In genomic region chr4:109979932-109980717, GRCh38 we compare ENCODE assay signal across 17 cellular contexts.
DNase-seq lines count a peak whose midpoint lies in the region; ATAC-seq and TF ChIP-seq lines count a peak whose summit lies in the region.
"Had no signal": no experiment of that assay in that cellular context is flagged by ENCODE, and none has a peak within 500 bp of the region (broad histone marks: within the 10 kb centered on the region; RNA-seq: fewer than 3 reads in every experiment).

No MANE protein-coding gene starts in this region.

- DNase-seq in AG09309 (ENCODE audit: low read depth) (peak; percentile 42), LHCN-M2 (ENCODE audit: low read depth) (peak; percentile 75), chondrocyte (ENCODE audit: low spot score) (no peak), kidney tubule cell (ENCODE audit: low spot score) (peak; percentile 78), DMS79 treated with DMSO at 0.1 percent for 48 hours (lab: John Stamatoyannopoulos, UW) (no peak), NCI-H1436 treated with DMSO at 0.1 percent for 48 hours (lab: John Stamatoyannopoulos, UW) (no peak)
- DNase-seq in activated CD8-positive, alpha-beta memory T cell treated with anti-CD3 and anti-CD28 coated beads, Interleukin-2, amount 10 ng/mL, durations not matched to agents 7 days and 5 days, result no peak
- DNase-seq: adrenal gland; heart right ventricle; NCI-H1694; posterior cingulate gyrus; stimulated activated CD4-positive, alpha-beta T cell treated with anti-CD3 and anti-CD28 coated beads, Interleukin-4, amount 100 ng/mL, for 1 hour; stimulated activated naive CD4-positive, alpha-beta T cell had no signal

- peaks cover 14% of the 10 kb centered on the region for H3K4me1 Mint-ChIP-seq in chondrocyte (ENCODE audit: low read depth)
- no peaks in the 10 kb centered on the region for H3K4me1 Mint-ChIP-seq in activated CD8-positive, alpha-beta memory T cell treated with anti-CD3 and anti-CD28 coated beads, Interleukin-2, amount 10 ng/mL, durations not matched to agents 7 days and 5 days
- H3K4me1 Mint-ChIP-seq: memory B cell had no signal

- H3K4me3 ChIP-seq in AG09309 (ENCODE audit: control insufficient read depth, low read depth, low read length), result no peak overlapping the region
- H3K4me3 ChIP-seq: adrenal gland, heart right ventricle had no signal

- CTCF ChIA-PET in activated CD8-positive, alpha-beta memory T cell treated with anti-CD3 and anti-CD28 coated beads, Interleukin-2, amount 10 ng/mL, durations not matched to agents 7 days and 5 days (lab: Charles Lee), result interaction anchor here (1.3 kb wide), 1 partner anchor 11 kb away, joined by 3 read pairs; no protein-coding TSS in a partner anchor

- H3K36me3 Mint-ChIP-seq in chondrocyte (ENCODE audit: low read depth), result no peaks in the 10 kb centered on the region
- H3K36me3 Mint-ChIP-seq in activated CD8-positive, alpha-beta memory T cell treated with anti-CD3 and anti-CD28 coated beads, Interleukin-2, amount 10 ng/mL, durations not matched to agents 7 days and 5 days, result no peaks in the 10 kb centered on the region
- H3K36me3 Mint-ChIP-seq: CD14-positive monocyte, memory B cell, WTC11 had no signal

- no peaks in the 10 kb centered on the region for H3K27me3 Mint-ChIP-seq in chondrocyte (ENCODE audit: low read depth)
- peaks cover 34% of the 10 kb centered on the region for H3K27me3 Mint-ChIP-seq in activated CD8-positive, alpha-beta memory T cell treated with anti-CD3 and anti-CD28 coated beads, Interleukin-2, amount 10 ng/mL, durations not matched to agents 7 days and 5 days

- TF ChIP-seq CTCF in AG09309 (IDR thresholded peaks at IDR 0.05; ENCODE audit: control insufficient read depth, insufficient read depth, low read depth, low read length, missing control alignments) (no peak), chondrocyte (IDR thresholded peaks at IDR 0.05) (no peak)

- ATAC-seq in GM18519 (IDR thresholded peaks at IDR 0.05; ENCODE audit: low FRiP score, unreplicated experiment), result no peak
- no peak for ATAC-seq in activated CD8-positive, alpha-beta memory T cell treated with anti-CD3 and anti-CD28 coated beads, Interleukin-2, amount 10 ng/mL, durations not matched to agents 7 days and 5 days

- H3K27ac Mint-ChIP-seq in chondrocyte (ENCODE audit: unreplicated experiment), result peak overlapping the region; percentile 74
- no peak overlapping the region for H3K27ac Mint-ChIP-seq in activated CD8-positive, alpha-beta memory T cell treated with anti-CD3 and anti-CD28 coated beads, Interleukin-2, amount 10 ng/mL, durations not matched to agents 7 days and 5 days
- H3K27ac Mint-ChIP-seq: memory B cell, WTC11 had no signal

- H3K4me3 Mint-ChIP-seq in chondrocyte (ENCODE audit: unreplicated experiment), result no peak overlapping the region
- H3K4me3 Mint-ChIP-seq in activated CD8-positive, alpha-beta memory T cell treated with anti-CD3 and anti-CD28 coated beads, Interleukin-2, amount 10 ng/mL, durations not matched to agents 7 days and 5 days, result no peak overlapping the region
- H3K4me3 Mint-ChIP-seq: CD14-positive monocyte, memory B cell, WTC11 had no signal

- H3K9me3 Mint-ChIP-seq in chondrocyte (ENCODE audit: low read depth), result no peaks in the 10 kb centered on the region
- H3K9me3 Mint-ChIP-seq in activated CD8-positive, alpha-beta memory T cell treated with anti-CD3 and anti-CD28 coated beads, Interleukin-2, amount 10 ng/mL, durations not matched to agents 7 days and 5 days (ENCODE audit: low read depth), result no peaks in the 10 kb centered on the region
- H3K9me3 Mint-ChIP-seq: memory B cell, WTC11 had no signal

Comparison
In these comparisons a context has a peak if more than half of its experiments do, and no peak if none do; other contexts are left out.
1. DNase-seq: peak in AG09309 (single experiment), LHCN-M2 (single experiment) and kidney tubule cell (single experiment); none in chondrocyte (single experiment), DMS79 treated with DMSO at 0.1 percent for 48 hours (single experiment), activated CD8-positive, alpha-beta memory T cell treated with anti-CD3 and anti-CD28 coated beads, Interleukin-2, amount 10 ng/mL, durations not matched to agents 7 days and 5 days (single experiment) and NCI-H1436 treated with DMSO at 0.1 percent for 48 hours (single experiment).